ENCODE assay signal across 1 cellular context in genomic region chr11:47176328-47177228, GRCh38.
A peak's percentile ranks its signal among the peaks of the same experiment; 100 is the strongest.
TF ChIP-seq lines count a peak whose summit lies in the region.

Gene ARFGAP2, minus strand, starts transcription at chr11:47176879. Its CDS starts 26 bp downstream, at chr11:47176853.

TF ChIP-seq in HepG2, 621 proteins besides CTCF, POLR2A, EP300 and RAD21 (continued from another document and continues in another):
- TF ChIP-seq KDM5A (IDR thresholded peaks at IDR 0.05; ENCODE audit: borderline replicate concordance, low read length) (peak; percentile 95), ZEB1 (IDR thresholded peaks at IDR 0.05; ENCODE audit: insufficient replicate concordance, low read depth) (no peak), MBNL3 (CRISPR knock-in tag; conservative IDR thresholded peaks at IDR 0.05) (no peak), ZNF580 (CRISPR knock-in tag; IDR thresholded peaks at IDR 0.05; ENCODE audit: borderline replicate concordance, low read depth) (peak; percentile 21; the same call in 1 of the 2 replicates), GATAD2A (CRISPR knock-in tag; IDR thresholded peaks at IDR 0.05) (no peak), ZC3H13 (CRISPR knock-in tag; IDR thresholded peaks at IDR 0.05) (no peak; the same call in 1 of the 2 replicates), AKAP8 (CRISPR knock-in tag; IDR thresholded peaks at IDR 0.05) (peak; percentile 99), NR0B2 (CRISPR knock-in tag; IDR thresholded peaks at IDR 0.05) (no peak), MTERF4 (CRISPR knock-in tag; IDR thresholded peaks at IDR 0.05) (no peak), POLR2G (IDR thresholded peaks at IDR 0.05; ENCODE audit: low read depth, low read length) (peak; percentile 95), ZNF280D (CRISPR knock-in tag; IDR thresholded peaks at IDR 0.05) (no peak), IKZF1 (IDR thresholded peaks at IDR 0.05) (no peak), ZNF576 (CRISPR knock-in tag; IDR thresholded peaks at IDR 0.05) (no peak), ZNF546 (CRISPR knock-in tag; conservative IDR thresholded peaks at IDR 0.05) (no peak), PRMT3 (CRISPR knock-in tag; IDR thresholded peaks at IDR 0.05; ENCODE audit: borderline replicate concordance, low read depth) (no peak), MED1 (CRISPR knock-in tag; IDR thresholded peaks at IDR 0.05) (peak; percentile 32; the same call in 1 of the 2 replicates), ZNF563 (CRISPR knock-in tag; IDR thresholded peaks at IDR 0.05) (no peak), ZBTB20 (CRISPR knock-in tag; IDR thresholded peaks at IDR 0.05; ENCODE audit: borderline replicate concordance, low read depth) (peak; percentile 54; the same call in 1 of the 2 replicates), ZNF841 (CRISPR knock-in tag; IDR thresholded peaks at IDR 0.05; ENCODE audit: borderline replicate concordance) (no peak), ZNF253 (CRISPR knock-in tag; IDR thresholded peaks at IDR 0.05; ENCODE audit: borderline replicate concordance) (no peak), NCOR1 (IDR thresholded peaks at IDR 0.05; ENCODE audit: borderline replicate concordance, low read length) (no peak; the same call in 1 of the 2 replicates), NFE2L1 (CRISPR knock-in tag; IDR thresholded peaks at IDR 0.05; ENCODE audit: borderline replicate concordance) (no peak), NFIC (IDR thresholded peaks at IDR 0.05; ENCODE audit: low read length) (0 out of 2 replicates have a peak, but pooled peaks have one; percentile 15), REPIN1 (CRISPR knock-in tag; IDR thresholded peaks at IDR 0.05; ENCODE audit: borderline replicate concordance, low read depth) (peak; percentile 69), KLF6 (CRISPR knock-in tag; IDR thresholded peaks at IDR 0.05) (no peak; the same call in 1 of the 2 replicates), TBP (CRISPR knock-in tag; IDR thresholded peaks at IDR 0.05) (no peak), ATAD3A (CRISPR knock-in tag; IDR thresholded peaks at IDR 0.05) (no peak), ZNF597 (CRISPR knock-in tag; IDR thresholded peaks at IDR 0.05) (no peak), ZNF782 (CRISPR knock-in tag; IDR thresholded peaks at IDR 0.05; ENCODE audit: borderline replicate concordance) (peak; percentile 68; the same call in 1 of the 2 replicates), ZNF687 (CRISPR knock-in tag; IDR thresholded peaks at IDR 0.05) (peak; percentile 60), BRD4 (CRISPR knock-in tag; IDR thresholded peaks at IDR 0.05) (no peak), MTA3 (CRISPR knock-in tag; IDR thresholded peaks at IDR 0.05) (no peak), RFX3 (CRISPR knock-in tag; IDR thresholded peaks at IDR 0.05) (no peak), BORCS8-MEF2B (CRISPR knock-in tag; IDR thresholded peaks at IDR 0.05) (no peak), GATAD1 (CRISPR knock-in tag; IDR thresholded peaks at IDR 0.05) (peak; percentile 96), TRAFD1 (CRISPR knock-in tag; IDR thresholded peaks at IDR 0.05; ENCODE audit: borderline replicate concordance) (no peak), ZSCAN20 (CRISPR knock-in tag; IDR thresholded peaks at IDR 0.05; ENCODE audit: borderline replicate concordance) (no peak), ZUFSP (CRISPR knock-in tag; IDR thresholded peaks at IDR 0.05; ENCODE audit: borderline replicate concordance) (no peak), PHB2 (IDR thresholded peaks at IDR 0.05; ENCODE audit: partially characterized antibody) (no peak), ZNF414 (CRISPR knock-in tag; IDR thresholded peaks at IDR 0.05) (no peak), ZNF770 (CRISPR knock-in tag; IDR thresholded peaks at IDR 0.05) (no peak)
